18 cellular contexts compared by ENCODE assay signal in the genomic region with DNA sequence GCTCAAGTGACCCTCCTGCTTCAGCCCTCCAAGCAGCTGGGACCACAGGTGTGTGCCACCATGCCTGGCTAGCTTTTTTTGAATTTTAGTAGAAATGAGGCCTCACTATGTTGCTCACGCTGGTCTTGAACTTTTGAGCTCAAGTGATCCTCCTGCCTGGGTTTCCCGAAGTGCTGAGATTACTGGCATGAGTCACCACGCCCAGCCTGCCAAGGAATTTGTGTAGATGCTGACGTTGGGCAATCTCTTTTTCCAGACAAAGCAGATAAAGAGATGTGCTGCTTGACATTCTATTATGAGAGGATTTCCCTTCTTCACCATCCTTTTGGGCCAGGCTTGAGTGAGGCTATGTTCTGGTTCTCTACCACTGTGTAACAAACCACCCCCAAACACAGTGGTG.
DNase-seq lines count a peak whose midpoint lies in the region; ATAC-seq, FAIRE-seq and TF ChIP-seq lines count a peak whose summit lies in the region.
"Had no signal": no experiment of that assay in that cellular context is flagged by ENCODE, and none has a peak within 500 bp of the region (broad histone marks: within the 10 kb centered on the region; RNA-seq: fewer than 3 reads in every experiment).

No MANE protein-coding gene starts in this region.

- no peak overlapping the region for H4K8ac ChIP-seq in mesenchymal stem cell (ENCODE audit: low read length)

- no peak overlapping the region for H2BK12ac ChIP-seq in mesenchymal stem cell (ENCODE audit: low read length in 2 of 2)

- H3K23ac ChIP-seq in mesenchymal stem cell (ENCODE audit: low read length in 2 of 2): no peak overlapping the region

- H3K18ac ChIP-seq in mesenchymal stem cell (ENCODE audit: low read depth in 1 of 2, low read length in 2 of 2): no peak overlapping the region

- no peaks in the 10 kb centered on the region for H3K9me3 ChIP-seq in mesenchymal stem cell (ENCODE audit: control insufficient read depth, low read length)
- H3K9me3 ChIP-seq: body of pancreas had no signal

- no peak overlapping the region for H2AK5ac ChIP-seq in mesenchymal stem cell (ENCODE audit: low read length, severe bottlenecking)

- H2BK5ac ChIP-seq in mesenchymal stem cell (ENCODE audit: low read depth, low read length, poor library complexity, severe bottlenecking): no peak overlapping the region

- no peak overlapping the region for H3K14ac ChIP-seq in mesenchymal stem cell (ENCODE audit: low read length in 2 of 2)

- DNase-seq in EL: peak; percentile 71
- peak; percentile 72 for DNase-seq in NCI-H226
- DNase-seq in bronchial epithelial cell (ENCODE audit: low read depth): peak; percentile 44
- DNase-seq in mesenchymal stem cell: peak; percentile 60
- no peak for DNase-seq in foreskin melanocyte
- no peak for DNase-seq in G401 (ENCODE audit: low spot score)
- DNase-seq: activated CD4-positive, CD25-positive, alpha-beta regulatory T cell treated with anti-CD3 and anti-CD28 coated beads, Interleukin-2, amount 50 U/mL, for 72 hours; activated gamma-delta T cell treated with Interleukin-2 at 50 U/mL for 16 hours; body of pancreas; DMS79; natural killer cell; NCI-H2171; substantia nigra; T-helper 2 cell had no signal

- H3K79me1 ChIP-seq in mesenchymal stem cell (replicated peaks; ENCODE audit: low read length, poor library complexity, severe bottlenecking): no peaks in the 10 kb centered on the region

- H3K36me3 ChIP-seq in bronchial epithelial cell (ENCODE audit: control insufficient read depth, insufficient read depth, low read length) (no peaks in the 10 kb centered on the region), mesenchymal stem cell (ENCODE audit: control insufficient read depth in 1 of 2, insufficient read depth in 2 of 2, low read depth in 1 of 2, low read length in 2 of 2) (no peaks in the 10 kb centered on the region)

- no peak overlapping the region for H2BK120ac ChIP-seq in mesenchymal stem cell (ENCODE audit: low read depth, low read length)

- no peak for FAIRE-seq in bronchial epithelial cell (lab: Jason Lieb, UNC)

- H4K91ac ChIP-seq in mesenchymal stem cell (ENCODE audit: low read length): no peak overlapping the region

- no peak for ATAC-seq in GM18873 (IDR thresholded peaks at IDR 0.05; ENCODE audit: low FRiP score, unreplicated experiment)
- no peak for ATAC-seq in GM19324 (IDR thresholded peaks at IDR 0.05; ENCODE audit: low FRiP score, unreplicated experiment)
- ATAC-seq: body of pancreas, esophagus mucosa, natural killer cell had no signal

- no peak overlapping the region for H3K27ac ChIP-seq in mesenchymal stem cell (ENCODE audit: low read length, poor library complexity, severe bottlenecking)
- H3K27ac ChIP-seq: body of pancreas, C4-2B had no signal

- no peaks in the 10 kb centered on the region for H3K27me3 ChIP-seq in bronchial epithelial cell (ENCODE audit: control insufficient read depth, insufficient read depth, low read length)
- H3K27me3 ChIP-seq in mesenchymal stem cell (ENCODE audit: control insufficient read depth in 1 of 2, insufficient read depth in 1 of 2, low read length in 2 of 2): no peaks in the 10 kb centered on the region
- H3K27me3 ChIP-seq: body of pancreas had no signal

- H2BK15ac ChIP-seq in mesenchymal stem cell (ENCODE audit: low read depth, poor library complexity, severe bottlenecking): no peak overlapping the region

- in situ Hi-C loops in G401 (cut with HindIII; ENCODE audit: low sequenced_read_pairs): no loop called here

- no peak overlapping the region for H3K4ac ChIP-seq in mesenchymal stem cell (ENCODE audit: low read depth in 1 of 2, low read length in 2 of 2)

- H3K4me3 ChIP-seq in bronchial epithelial cell (ENCODE audit: low read depth, low read length) (no peak overlapping the region), mesenchymal stem cell (ENCODE audit: insufficient read depth in 1 of 2, low read depth in 1 of 2, low read length in 2 of 2) (no peak overlapping the region)
- H3K4me3 ChIP-seq: body of pancreas had no signal

- 17% methylated on average over 2 of the region's 4 CpGs for WGBS in mesenchymal stem cell

- H3K4me1 ChIP-seq in mesenchymal stem cell (ENCODE audit: control insufficient read depth, insufficient read depth, low read depth, low read length): no peaks in the 10 kb centered on the region
- H3K4me1 ChIP-seq: body of pancreas had no signal

- no peak overlapping the region for H3K4me2 ChIP-seq in mesenchymal stem cell (ENCODE audit: low read length, poor library complexity, severe bottlenecking)

- no peak for TF ChIP-seq CTCF in bronchial epithelial cell (IDR thresholded peaks at IDR 0.05; ENCODE audit: insufficient read depth, low read length, severe bottlenecking)

- H3K9ac ChIP-seq in mesenchymal stem cell (ENCODE audit: low read length): no peak overlapping the region

- no peak overlapping the region for H2AFZ ChIP-seq in mesenchymal stem cell (ENCODE audit: low read depth, low read length)

Comparison
In these comparisons a context has a peak if more than half of its experiments do, and no peak if none do; other contexts are left out.
1. DNase-seq: peak in EL (single experiment), NCI-H226 (single experiment), bronchial epithelial cell (single experiment) and mesenchymal stem cell (single experiment); none in foreskin melanocyte (single experiment) and G401 (single experiment).